Comparison of ENCODE assay signal across 1 cellular context in the genomic region with DNA sequence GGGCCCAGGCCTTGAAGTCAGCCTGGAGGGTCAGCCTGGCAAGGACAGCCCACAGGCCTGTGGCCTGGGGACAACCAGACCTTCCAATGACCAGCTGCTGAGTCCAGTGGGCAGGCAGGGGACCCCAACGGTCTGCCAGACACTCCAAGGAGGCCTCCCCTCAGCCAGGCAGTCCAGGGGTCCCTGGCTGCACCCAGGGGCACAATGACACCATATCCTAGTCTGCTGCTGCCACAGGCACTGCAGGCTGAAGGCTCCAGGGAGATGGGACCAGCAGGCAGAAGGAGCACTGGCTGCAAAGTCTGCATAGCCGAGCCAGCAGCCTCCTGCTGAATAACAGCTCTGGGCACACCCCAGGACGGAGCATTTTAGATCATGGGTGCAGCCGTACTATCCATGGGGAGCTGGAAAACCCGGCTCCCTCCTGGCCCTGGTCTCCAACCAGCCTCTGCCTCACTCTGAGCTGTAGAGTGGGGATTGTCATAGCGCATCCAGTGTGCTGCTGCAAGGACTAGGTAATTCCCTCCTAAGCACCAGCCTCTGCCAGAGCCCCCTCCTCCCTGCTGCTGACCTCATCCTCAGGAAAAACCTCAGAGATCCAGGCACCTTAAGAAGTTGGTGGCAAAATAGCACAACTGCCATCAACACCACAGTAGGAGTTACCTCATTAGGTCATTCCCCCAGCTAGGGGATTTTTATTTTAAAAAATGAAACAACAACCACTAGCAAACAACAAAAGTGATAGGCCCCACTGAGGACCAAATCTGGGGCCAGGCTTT.
TF ChIP-seq lines count a peak whose summit lies in the region.

No MANE protein-coding gene starts in this region.

TF ChIP-seq in HepG2, 621 proteins besides CTCF, POLR2A, EP300 and RAD21:
- no peak for TF ChIP-seq ZNF607 (CRISPR knock-in tag; IDR thresholded peaks at IDR 0.05; ENCODE audit: borderline replicate concordance)
- TF ChIP-seq TFDP2 (CRISPR knock-in tag; IDR thresholded peaks at IDR 0.05) = no peak
- TF ChIP-seq ZSCAN29 (CRISPR knock-in tag; conservative IDR thresholded peaks at IDR 0.05) = no peak
- no peak for TF ChIP-seq TFE3 (CRISPR knock-in tag; IDR thresholded peaks at IDR 0.05)
- TF ChIP-seq ZNF264 (CRISPR knock-in tag; IDR thresholded peaks at IDR 0.05) = no peak
- no peak for TF ChIP-seq ZNF83 (CRISPR knock-in tag; IDR thresholded peaks at IDR 0.05; ENCODE audit: borderline replicate concordance)
- TF ChIP-seq DDIT3 (CRISPR knock-in tag; IDR thresholded peaks at IDR 0.05) = no peak
- TF ChIP-seq PAXIP1 (CRISPR knock-in tag; conservative IDR thresholded peaks at IDR 0.05) = no peak
- TF ChIP-seq RFXANK (CRISPR knock-in tag; IDR thresholded peaks at IDR 0.05) = no peak
- TF ChIP-seq ZNF749 (CRISPR knock-in tag; IDR thresholded peaks at IDR 0.05; ENCODE audit: borderline replicate concordance) = no peak
- no peak for TF ChIP-seq TFDP1 (CRISPR knock-in tag; IDR thresholded peaks at IDR 0.05; ENCODE audit: borderline replicate concordance)
- no peak for TF ChIP-seq ZNF678 (CRISPR knock-in tag; IDR thresholded peaks at IDR 0.05)
- TF ChIP-seq, protein P1, sequence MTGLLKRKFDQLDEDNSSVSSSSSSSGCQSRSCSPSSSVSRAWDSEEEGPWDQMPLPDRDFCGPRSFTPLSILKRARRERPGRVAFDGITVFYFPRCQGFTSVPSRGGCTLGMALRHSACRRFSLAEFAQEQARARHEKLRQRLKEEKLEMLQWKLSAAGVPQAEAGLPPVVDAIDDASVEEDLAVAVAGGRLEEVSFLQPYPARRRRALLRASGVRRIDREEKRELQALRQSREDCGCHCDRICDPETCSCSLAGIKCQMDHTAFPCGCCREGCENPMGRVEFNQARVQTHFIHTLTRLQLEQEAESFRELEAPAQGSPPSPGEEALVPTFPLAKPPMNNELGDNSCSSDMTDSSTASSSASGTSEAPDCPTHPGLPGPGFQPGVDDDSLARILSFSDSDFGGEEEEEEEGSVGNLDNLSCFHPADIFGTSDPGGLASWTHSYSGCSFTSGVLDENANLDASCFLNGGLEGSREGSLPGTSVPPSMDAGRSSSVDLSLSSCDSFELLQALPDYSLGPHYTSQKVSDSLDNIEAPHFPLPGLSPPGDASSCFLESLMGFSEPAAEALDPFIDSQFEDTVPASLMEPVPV (CRISPR knock-in tag; IDR thresholded peaks at IDR 0.05) = no peak
- TF ChIP-seq ZBTB7B (CRISPR knock-in tag; IDR thresholded peaks at IDR 0.05) = no peak
- TF ChIP-seq ZBTB10 (CRISPR knock-in tag; IDR thresholded peaks at IDR 0.05; ENCODE audit: borderline replicate concordance) = no peak
- no peak for TF ChIP-seq PHF8 (CRISPR knock-in tag; IDR thresholded peaks at IDR 0.05)
- TF ChIP-seq DMAP1 (CRISPR knock-in tag; IDR thresholded peaks at IDR 0.05) = no peak
